8 cellular contexts compared by ENCODE assay signal in the genomic region with DNA sequence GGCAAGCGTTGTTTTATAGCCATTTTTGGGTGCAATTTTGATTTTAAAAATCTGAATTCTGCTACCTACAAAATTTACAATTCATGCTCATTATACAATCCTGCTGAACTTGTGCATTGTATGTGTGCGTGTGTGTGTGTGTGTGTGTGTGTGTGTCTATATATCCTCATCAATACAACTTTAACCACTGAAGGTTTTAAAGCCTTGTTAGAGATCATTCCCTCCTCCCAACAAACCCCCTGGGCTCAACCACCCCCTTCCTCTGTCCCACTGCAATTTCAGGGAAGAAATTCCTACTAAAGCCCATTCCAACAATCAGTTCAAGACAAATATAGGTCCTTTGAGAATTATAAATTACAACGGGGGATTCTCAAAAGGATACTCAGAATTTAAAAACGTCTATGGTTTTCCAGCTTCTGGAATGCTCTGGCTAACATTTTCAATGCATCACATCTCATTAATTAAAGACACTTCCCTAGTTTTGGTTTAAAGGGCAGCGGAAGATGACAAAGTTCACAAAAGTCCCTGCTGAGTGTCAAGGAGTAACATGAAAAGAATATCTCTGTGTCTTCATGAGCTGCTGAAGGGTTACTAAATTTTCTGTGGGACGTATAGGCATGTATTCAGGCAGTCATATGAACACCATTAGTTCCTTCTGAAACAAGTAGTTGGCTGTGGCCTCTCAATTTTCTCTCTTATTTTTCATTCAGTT. TPM values are rescaled to one million over a fixed set of nuclear protein-coding genes. Genes with fewer than 3 reads are reported as not detected.
DNase-seq lines count a peak whose midpoint lies in the region; ATAC-seq and TF ChIP-seq lines count a peak whose summit lies in the region.

No MANE protein-coding gene starts in this region.

- no peaks in the 10 kb centered on the region; the same call in 1 of the 2 replicates for H3F3A ChIP-seq in GM23338 (replicated peaks; ENCODE audit: low read depth)

- no peaks in the 10 kb centered on the region for H3K27me3 ChIP-seq in GM23338 (ENCODE audit: insufficient read depth)

- peak overlapping the region; percentile 82 for H3K27ac Mint-ChIP-seq in GM23338
- no peak overlapping the region for H3K27ac Mint-ChIP-seq in T-helper 17 cell

- H2AFZ ChIP-seq in GM23338 = peak overlapping the region; percentile 63

- H4K20me1 ChIP-seq in GM23338 (replicated peaks; ENCODE audit: insufficient read depth) = no peaks in the 10 kb centered on the region

- no peaks in the 10 kb centered on the region for H3K9me3 Mint-ChIP-seq in GM23338

- no peaks in the 10 kb centered on the region for H3K9me2 ChIP-seq in GM23338 (ENCODE audit: insufficient read depth)

- H3K36me3 Mint-ChIP-seq in GM23338 (ENCODE audit: low read depth) (no peaks in the 10 kb centered on the region), T-helper 17 cell (ENCODE audit: low read depth) (no peaks in the 10 kb centered on the region)

- H3K27me3 Mint-ChIP-seq in GM23338 (ENCODE audit: insufficient read depth, low read depth, poor library complexity) (peaks cover 3% of the 10 kb centered on the region), T-helper 17 cell (no peaks in the 10 kb centered on the region)

- peak overlapping the region; percentile 79 for H3K4me2 ChIP-seq in GM23338

- ATAC-seq in GM23338 (peak; percentile 22), T-helper 17 cell (no peak), sciatic nerve (peak; percentile 32), GM21529 (IDR thresholded peaks at IDR 0.05; ENCODE audit: unreplicated experiment) (no peak), GM21526 (IDR thresholded peaks at IDR 0.05; ENCODE audit: low FRiP score, unreplicated experiment) (no peak)

- TF ChIP-seq CTCF in GM23338 (conservative IDR thresholded peaks at IDR 0.05; ENCODE audit: low read depth in 2 of 2) (no peak), foreskin fibroblast (IDR thresholded peaks at IDR 0.05; ENCODE audit: low read depth, low read length) (no peak)

- no peaks in the 10 kb centered on the region for H3K36me3 ChIP-seq in GM23338 (ENCODE audit: insufficient read depth)

- DNase-seq in GM23338 (ENCODE audit: low spot score) (no peak), T-helper 17 cell (no peak), foreskin fibroblast (no peak), sciatic nerve (ENCODE audit: low spot score) (no peak), pons (ENCODE audit: low spot score) (no peak)
- DNase-seq in activated CD4-positive, CD25-positive, alpha-beta regulatory T cell (lab: John Stamatoyannopoulos, UW) = no peak

- H3K27ac ChIP-seq in GM23338 (ENCODE audit: low read depth) = peak overlapping the region; percentile 82

- H3K4me1 ChIP-seq in GM23338 (ENCODE audit: insufficient read depth) = peaks cover 62% of the 10 kb centered on the region

- H3K4me3 Mint-ChIP-seq in GM23338 = peak overlapping the region; percentile 88
- H3K4me3 Mint-ChIP-seq in T-helper 17 cell = peak overlapping the region; percentile 84

- no peaks in the 10 kb centered on the region for H3K9me3 ChIP-seq in T-helper 17 cell (ENCODE audit: control insufficient read depth, low read length, poor library complexity, severe bottlenecking)

- H3K4me3 ChIP-seq in GM23338 = peak overlapping the region; percentile 65
- H3K4me3 ChIP-seq in foreskin fibroblast (ENCODE audit: low read depth in 1 of 2, low read length in 2 of 2) = peak overlapping the region; percentile 77 to 78

- H3K4me1 Mint-ChIP-seq in GM23338 = peaks cover 49% of the 10 kb centered on the region
- H3K4me1 Mint-ChIP-seq in T-helper 17 cell = peaks cover 4% of the 10 kb centered on the region

- intact Hi-C loops in sciatic nerve (cut with DNase I) = no loop called here

- peaks cover 42% of the 10 kb centered on the region for H3K79me2 ChIP-seq in GM23338 (replicated peaks; ENCODE audit: insufficient read depth)

TF ChIP-seq in GM23338, 12 proteins besides CTCF, POLR2A, EP300 and RAD21 (continues in another document):
- TF ChIP-seq ZNF331 (CRISPR knock-in tag; IDR thresholded peaks at IDR 0.05; ENCODE audit: low read depth) = no peak
- no peak for TF ChIP-seq ZNF462 (CRISPR knock-in tag; IDR thresholded peaks at IDR 0.05)
- no peak for TF ChIP-seq EZH2phosphoT487 (IDR thresholded peaks at IDR 0.05; ENCODE audit: unreplicated experiment)
- TF ChIP-seq REST (IDR thresholded peaks at IDR 0.05; ENCODE audit: unreplicated experiment) = no peak

RNA-seq across cellular contexts. Expression of gene SEMA3A, which starts 0.9 kb away (rescaled TPM):
- total RNA-seq in GM23338 (2014; rRNA removed; shearing (Covaris generic)) = 46.4 and 54.5 TPM in 2 replicates
- 12.3 and 19.8 TPM in 2 replicates for polyA plus RNA-seq in GM23338 (2016; fragmentation: Nextera tagmentation; extraction: Ambion mirVana)
- total RNA-seq in T-helper 17 cell (not detected), sciatic nerve (15.1 TPM)

Comparison
In these comparisons a context has a peak if more than half of its experiments do, and no peak if none do; other contexts are left out.
1. ATAC-seq: peak in GM23338 (single experiment) and sciatic nerve (single experiment); none in T-helper 17 cell (single experiment), GM21529 (single experiment) and GM21526 (single experiment).
2. RNA of gene SEMA3A, which starts 0.9 kb away (total RNA-seq): 46.4 to 54.5 TPM in GM23338 and 15.1 TPM in sciatic nerve (single experiment); not detected in T-helper 17 cell; every median in the first group is over 10 times any median in the second.